In genomic region chr11:45673441-45673840, GRCh38 we compare ENCODE assay signal across 25 cellular contexts. TPM values are rescaled to one million over a fixed set of nuclear protein-coding genes. Genes with fewer than 3 reads are reported as not detected.
"Had no signal": no experiment of that assay in that cellular context is flagged by ENCODE, and none has a peak within 500 bp of the region (broad histone marks: within the 10 kb centered on the region; RNA-seq: fewer than 3 reads in every experiment).

No MANE protein-coding gene starts in this region.

- FAIRE-seq: HepG2, RCC 7860 had no signal

- H3K9me3 ChIP-seq: MG63, SK-N-SH had no signal

- H3K27me3 ChIP-seq: MG63 had no signal

- H3K36me3 ChIP-seq: MG63 had no signal

- DNase-seq: IMR-90, Karpas-422, KG1, MG63, NCI-H1092, NCI-H1105 treated with DMSO at 0.1 percent for 48 hours, NCI-H1417 treated with DMSO at 0.1 percent for 48 hours, NCI-H146, NCI-H1694 treated with DMSO at 0.1 percent for 48 hours, NCI-H1930, NCI-H2081 treated with DMSO at 0.1 percent for 48 hours, NCI-H2171, NCI-H226, NCI-H446, NCI-H510A, NCI-H524 treated with DMSO at 0.1 percent for 48 hours, NCI-H69, NCI-H774, Right ventricle myocardium superior, RPMI8226, SIG-M5, SK-N-SH had no signal

- H3K4me3 ChIP-seq: MG63 had no signal

- H3K9ac ChIP-seq: SK-N-SH had no signal

RNA-seq across cellular contexts. Expression of gene CHST1, which starts 8.0 kb away (rescaled TPM):
- total RNA-seq: HepG2, IMR-90, SK-MEL-5 had no signal
- polyA plus RNA-seq: HepG2 had no signal
